Comparison of ENCODE assay signal across 8 cellular contexts in genomic region chr22:37659066-37659896, GRCh38. TPM values are rescaled to one million over a fixed set of nuclear protein-coding genes. Genes with fewer than 3 reads are reported as not detected.
A peak's percentile ranks its signal among the peaks of the same experiment; 100 is the strongest.
DNase-seq lines count a peak whose midpoint lies in the region; ATAC-seq, FAIRE-seq and TF ChIP-seq lines count a peak whose summit lies in the region.

No MANE protein-coding gene starts in this region.

- H3K36me3 Mint-ChIP-seq in activated CD4-positive, alpha-beta T cell treated with anti-CD3 and anti-CD28 coated beads for 36 hours (ENCODE audit: low read depth) = peaks cover 2% of the 10 kb centered on the region
- H3K36me3 Mint-ChIP-seq in T-helper 17 cell (ENCODE audit: low read depth) = peaks cover 3% of the 10 kb centered on the region

- intact Hi-C loops in activated CD4-positive, alpha-beta T cell treated with anti-CD3 and anti-CD28 coated beads for 36 hours (cut with DNase I, micrococcal nuclease) = loop anchor here in 1 of 2 experiments (2.0 kb wide), 1 partner anchor 16 kb away; no protein-coding TSS in a partner anchor
- intact Hi-C loops in esophagus muscularis mucosa (cut with DNase I) (no loop called here), pancreas (cut with DNase I) (no loop called here)

- H3K9me3 Mint-ChIP-seq in activated CD4-positive, alpha-beta T cell treated with anti-CD3 and anti-CD28 coated beads for 36 hours (ENCODE audit: low read depth) = no peaks in the 10 kb centered on the region

- no peaks in the 10 kb centered on the region for H3K27me3 Mint-ChIP-seq in activated CD4-positive, alpha-beta T cell treated with anti-CD3 and anti-CD28 coated beads for 36 hours
- no peaks in the 10 kb centered on the region for H3K27me3 Mint-ChIP-seq in T-helper 17 cell

- no peak for TF ChIP-seq EP300 in esophagus muscularis mucosa (IDR thresholded peaks at IDR 0.05)

- no peak for TF ChIP-seq CTCF in esophagus muscularis mucosa (IDR thresholded peaks at IDR 0.05)
- no peak for TF ChIP-seq CTCF in pancreas (IDR thresholded peaks at IDR 0.05)

- POLR2A ChIA-PET in activated CD4-positive, alpha-beta T cell treated with anti-CD3 and anti-CD28 coated beads for 36 hours (lab: Charles Lee) = interaction anchor here (0.5 to 2.6 kb wide), 9 partner anchors 9 to 185 kb away, joined by 3 to 16 read pairs (median 6); partner anchors contain the start of genes ANKRD54, GCAT and GGA1

- CTCF ChIA-PET in activated CD4-positive, alpha-beta T cell treated with anti-CD3 and anti-CD28 coated beads for 36 hours (lab: Charles Lee) = interaction anchor here (0.7 to 8.6 kb wide), 12 partner anchors 12 to 542 kb away, joined by 3 to 98 read pairs (median 4); partner anchors contain the start of genes GGA1 and NOL12

- peak overlapping the region; percentile 67 to 92 (median 73) for H3K4me3 ChIP-seq in esophagus muscularis mucosa
- peak overlapping the region; percentile 7 to 61 (median 52) for H3K4me3 ChIP-seq in pancreas

- no peak for ATAC-seq in activated CD4-positive, alpha-beta T cell treated with anti-CD3 and anti-CD28 coated beads for 36 hours
- ATAC-seq in HG02763 (IDR thresholded peaks at IDR 0.05; ENCODE audit: unreplicated experiment) (peak; percentile 7), T-helper 17 cell (no peak), pancreas (peak in 3 of 4 donors; percentile 7 to 36 (median 28))

- DNase-seq in activated CD4-positive, alpha-beta T cell treated with anti-CD3 and anti-CD28 coated beads for 36 hours = peak; percentile 49
- DNase-seq in activated CD4-positive, alpha-beta T cell treated with anti-CD3 and anti-CD28 coated beads for 1 hour = no peak
- DNase-seq in T-helper 17 cell (no peak), esophagus muscularis mucosa (ENCODE audit: extremely low spot score) (no peak), pancreas (peak in 5 of 6 donors; percentile 44 to 76 (median 57)), G401 (ENCODE audit: low spot score) (no peak), NCI-H446 (lab: John Stamatoyannopoulos, UW) (no peak)

- peak overlapping the region; percentile 86 for H3K4me3 Mint-ChIP-seq in activated CD4-positive, alpha-beta T cell treated with anti-CD3 and anti-CD28 coated beads for 36 hours
- H3K4me3 Mint-ChIP-seq in T-helper 17 cell = peak overlapping the region; percentile 88

- in situ Hi-C loops in G401 (cut with HindIII; ENCODE audit: low sequenced_read_pairs) = no loop called here

- peaks cover 31% of the 10 kb centered on the region for H3K4me1 Mint-ChIP-seq in activated CD4-positive, alpha-beta T cell treated with anti-CD3 and anti-CD28 coated beads for 36 hours
- peaks cover 38% of the 10 kb centered on the region for H3K4me1 Mint-ChIP-seq in T-helper 17 cell

- peak overlapping the region; percentile 59 for H3K27ac Mint-ChIP-seq in activated CD4-positive, alpha-beta T cell treated with anti-CD3 and anti-CD28 coated beads for 36 hours
- peak overlapping the region; percentile 82 for H3K27ac Mint-ChIP-seq in T-helper 17 cell

- TF ChIP-seq POLR2A in esophagus muscularis mucosa (IDR thresholded peaks at IDR 0.05; ENCODE audit: low read depth) = no peak

- no peak for FAIRE-seq in pancreas (lab: Jason Lieb, UNC)

- 6% methylated on average over 40 of the region's 68 CpGs for WGBS in esophagus muscularis mucosa
- 2 to 3% methylated on average over 29 to 68 of the region's 68 CpGs for WGBS in pancreas, 2 donors

- H3K27ac ChIP-seq in esophagus muscularis mucosa (replicated peaks in 1 of 4) (peak overlapping the region; percentile 78 to 87 (median 83)), pancreas (no peak overlapping the region)

- peaks cover 36 to 59% (median 55%) of the 10 kb centered on the region in 4 donors for H3K4me1 ChIP-seq in esophagus muscularis mucosa
- H3K4me1 ChIP-seq in pancreas = peaks cover 0 to 11% (median 0%) of the 10 kb centered on the region in 3 donors

- H3K36me3 ChIP-seq in esophagus muscularis mucosa = no peaks in the 10 kb centered on the region
- no peaks in the 10 kb centered on the region for H3K36me3 ChIP-seq in pancreas

- H3K9me3 ChIP-seq in T-helper 17 cell (ENCODE audit: control insufficient read depth, low read length, poor library complexity, severe bottlenecking) (no peaks in the 10 kb centered on the region), esophagus muscularis mucosa (no peaks in the 10 kb centered on the region), pancreas (no peaks in the 10 kb centered on the region)

- H3K27me3 ChIP-seq in esophagus muscularis mucosa (no peaks in the 10 kb centered on the region), pancreas (no peaks in the 10 kb centered on the region)

RNA-seq across cellular contexts. Expression of gene PDXP, which starts 0.8 kb away (rescaled TPM):
- 10 to 100 TPM; 35.8 to 37.8 TPM for total RNA-seq in activated CD4-positive, alpha-beta T cell treated with anti-CD3 and anti-CD28 coated beads for 36 hours
- 1 to 10 TPM; 2.6 to 3.0 TPM for total RNA-seq in T-helper 17 cell
- 10 to 100 TPM in 3 of 4 donors, 1 to 10 TPM in 1; 7.3 to 28.3 (median 17.4) TPM for total RNA-seq in esophagus muscularis mucosa
- 1 to 10 TPM; 3.6 to 6.8 (median 5.4) TPM for total RNA-seq in pancreas
- 10 to 100 TPM in 1 of 2 donors, 1 to 10 TPM in 1; 4.6 to 16.3 TPM for polyA plus RNA-seq in pancreas
- 49.0 and 62.3 TPM in 2 replicates for total RNA-seq in G401 (2014; rRNA removed; shearing (Covaris generic))

RNA-seq across cellular contexts. Expression of gene LGALS1, which starts 16.2 kb away (rescaled TPM):
- 100 to 1,000 TPM; 522 to 663 TPM for total RNA-seq in activated CD4-positive, alpha-beta T cell treated with anti-CD3 and anti-CD28 coated beads for 36 hours
- total RNA-seq in T-helper 17 cell = 100 to 1,000 TPM; 152 to 154 TPM
- total RNA-seq in esophagus muscularis mucosa = 1,000 to 10,000 TPM in 3 of 4 donors, 100 to 1,000 TPM in 1; 710 to 1,112 (median 1,021) TPM
- 100 to 1,000 TPM in 2 of 6 donors, 10 to 100 TPM in 4; 15.9 to 191 (median 40.9) TPM for total RNA-seq in pancreas
- polyA plus RNA-seq in pancreas = 100 to 1,000 TPM; 172 to 249 TPM
- 435 and 601 TPM in 2 replicates for total RNA-seq in G401 (2014; rRNA removed; shearing (Covaris generic))

RNA-seq across cellular contexts. Expression of gene SH3BP1, which starts 19.8 kb away (rescaled TPM):
- 10 to 100 TPM; 86.5 to 98.2 TPM for total RNA-seq in activated CD4-positive, alpha-beta T cell treated with anti-CD3 and anti-CD28 coated beads for 36 hours
- 10 to 100 TPM; 79.7 to 97.5 TPM for total RNA-seq in T-helper 17 cell
- 1 to 10 TPM; 1.5 to 7.5 (median 4.3) TPM for total RNA-seq in esophagus muscularis mucosa
- total RNA-seq in pancreas = 1 to 10 TPM; 2.0 to 9.3 (median 3.9) TPM
- polyA plus RNA-seq in pancreas = 1 to 10 TPM; 2.7 to 5.9 TPM
- 13.2 and 21.9 TPM in 2 replicates for total RNA-seq in G401 (2014; rRNA removed; shearing (Covaris generic))

RNA-seq across cellular contexts. Expression of gene NOL12, which starts 26.9 kb away (rescaled TPM):
- 10 to 100 TPM; 37.1 to 42.3 TPM for total RNA-seq in activated CD4-positive, alpha-beta T cell treated with anti-CD3 and anti-CD28 coated beads for 36 hours
- total RNA-seq in T-helper 17 cell = 10 to 100 TPM; 26.2 to 34.8 TPM
- total RNA-seq in esophagus muscularis mucosa = 10 to 100 TPM in 3 of 4 donors, 1 to 10 TPM in 1; 9.1 to 18.4 (median 14.5) TPM
- 10 to 100 TPM in 2 of 6 donors, 1 to 10 TPM in 4; 6.0 to 12.3 (median 8.5) TPM for total RNA-seq in pancreas
- polyA plus RNA-seq in pancreas = 10 to 100 TPM; 19.0 to 25.6 TPM
- 30.2 and 44.8 TPM in 2 replicates for total RNA-seq in G401 (2014; rRNA removed; shearing (Covaris generic))

RNA-seq across cellular contexts. Expression of gene TRIOBP, which starts 37.6 kb away (rescaled TPM):
- total RNA-seq in activated CD4-positive, alpha-beta T cell treated with anti-CD3 and anti-CD28 coated beads for 36 hours = 10 to 100 TPM; 23.3 to 26.1 TPM
- total RNA-seq in T-helper 17 cell (10 to 100 TPM; 14.3 to 18.8 TPM), esophagus muscularis mucosa (100 to 1,000 TPM; 150 to 208 (median 182) TPM), pancreas (10 to 100 TPM; 17.4 to 36.6 (median 26.0) TPM)
- polyA plus RNA-seq in pancreas = 10 to 100 TPM; 23.4 to 24.2 TPM
- 80.9 and 98.8 TPM in 2 replicates for total RNA-seq in G401 (2014; rRNA removed; shearing (Covaris generic))

Comparison
In these comparisons a context has a peak if more than half of its experiments do, and no peak if none do; other contexts are left out.
1. DNase-seq: peak in activated CD4-positive, alpha-beta T cell treated with anti-CD3 and anti-CD28 coated beads for 36 hours (single experiment) and pancreas (5 of 6); none in activated CD4-positive, alpha-beta T cell treated with anti-CD3 and anti-CD28 coated beads for 1 hour (single experiment), T-helper 17 cell (0 of 3), esophagus muscularis mucosa (single experiment), G401 (single experiment) and NCI-H446 (0 of 2).
2. ATAC-seq: peak in HG02763 (single experiment) and pancreas (3 of 4); none in activated CD4-positive, alpha-beta T cell treated with anti-CD3 and anti-CD28 coated beads for 36 hours (single experiment) and T-helper 17 cell (single experiment).
3. H3K27ac ChIP-seq: peak in esophagus muscularis mucosa (4 of 4); none in pancreas (0 of 4).